ENCODE assay signal across 19 cellular contexts in the genomic region with DNA sequence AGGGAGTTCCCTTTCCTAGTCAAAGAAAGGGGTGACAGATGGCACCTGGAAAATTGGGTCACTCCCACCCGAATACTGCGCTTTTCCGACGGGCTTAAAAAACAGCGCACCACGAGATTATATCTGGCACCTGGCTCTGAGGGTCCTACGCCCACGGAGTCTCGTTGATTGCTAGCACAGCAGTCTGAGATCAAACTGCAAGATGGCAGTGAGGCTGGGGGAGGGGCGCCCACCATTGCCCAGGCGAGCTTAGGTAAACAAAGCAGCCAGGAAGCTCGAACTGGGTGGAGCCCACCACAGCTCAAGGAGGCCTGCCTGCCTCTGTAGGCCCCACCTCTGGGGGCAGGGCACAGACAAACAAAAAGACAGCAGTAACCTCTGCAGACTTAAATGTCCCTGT. TPM values are rescaled to one million over a fixed set of nuclear protein-coding genes. Genes with fewer than 3 reads are reported as not detected.
"Had no signal": no experiment of that assay in that cellular context is flagged by ENCODE, and none has a peak within 500 bp of the region (broad histone marks: within the 10 kb centered on the region; RNA-seq: fewer than 3 reads in every experiment).

No MANE protein-coding gene starts in this region.

RNA-seq across cellular contexts. Expression of a gene that starts 17.9 kb away (rescaled TPM):
- total RNA-seq: activated B cell treated with CpG ODN at 0.5 μM for 24 hours; activated CD4-positive, alpha-beta memory T cell treated with anti-CD3 and anti-CD28 coated beads for 36 hours; activated CD4-positive, alpha-beta T cell treated with anti-CD3 and anti-CD28 coated beads, Interleukin-2, amount 10 ng/mL, durations not matched to agents 24 days and 14 days; activated CD8-positive, alpha-beta memory T cell treated with anti-CD3 and anti-CD28 coated beads for 36 hours; activated CD8-positive, alpha-beta T cell treated with anti-CD3 and anti-CD28 coated beads for 36 hours; activated naive CD4-positive, alpha-beta T cell treated with anti-CD3 and anti-CD28 coated beads for 36 hours; activated naive CD4-positive, alpha-beta T cell treated with anti-CD3 and anti-CD28 coated beads, Interleukin-2, amount 50 U/mL, for 72 hours; activated naive CD8-positive, alpha-beta T cell treated with anti-CD3 and anti-CD28 coated beads for 36 hours; activated T-cell treated with anti-CD3 and anti-CD28 coated beads, Interleukin-2, amount 50 U/mL, for 72 hours; activated T-helper 1 cell treated with anti-CD3 and anti-CD28 coated beads, Interleukin-12 subunit alpha, Interleukin-12 subunit beta, Interleukin-2, Interleukin-4 antibody, amounts not matched to agents 30 ng/mL and 10 ng/mL and 1 ng/mL, durations not matched to agents 14 hours and 24 hours and 36 hours; adrenal gland; aorta; astrocyte; body of pancreas; breast epithelium; cardiac septum; cerebellum had no signal
- polyA plus RNA-seq: adrenal gland, aorta had no signal

RNA-seq across cellular contexts. Expression of a gene that starts 40.8 kb away (rescaled TPM):
- total RNA-seq: activated B cell treated with CpG ODN at 0.5 μM for 24 hours; activated CD4-positive, alpha-beta memory T cell treated with anti-CD3 and anti-CD28 coated beads for 36 hours; activated CD4-positive, alpha-beta T cell treated with anti-CD3 and anti-CD28 coated beads, Interleukin-2, amount 10 ng/mL, durations not matched to agents 24 days and 14 days; activated CD8-positive, alpha-beta memory T cell treated with anti-CD3 and anti-CD28 coated beads for 36 hours; activated CD8-positive, alpha-beta T cell treated with anti-CD3 and anti-CD28 coated beads for 36 hours; activated naive CD4-positive, alpha-beta T cell treated with anti-CD3 and anti-CD28 coated beads for 36 hours; activated naive CD4-positive, alpha-beta T cell treated with anti-CD3 and anti-CD28 coated beads, Interleukin-2, amount 50 U/mL, for 72 hours; activated naive CD8-positive, alpha-beta T cell treated with anti-CD3 and anti-CD28 coated beads for 36 hours; activated T-cell treated with anti-CD3 and anti-CD28 coated beads, Interleukin-2, amount 50 U/mL, for 4 hours; activated T-cell treated with anti-CD3 and anti-CD28 coated beads, Interleukin-2, amount 50 U/mL, for 72 hours; activated T-helper 1 cell treated with anti-CD3 and anti-CD28 coated beads, Interleukin-12 subunit alpha, Interleukin-12 subunit beta, Interleukin-2, Interleukin-4 antibody, amounts not matched to agents 30 ng/mL and 10 ng/mL and 1 ng/mL, durations not matched to agents 14 hours and 24 hours and 36 hours; activated T-helper 17 cell treated with anti-CD3 and anti-CD28 coated beads, Interleukin-2, amount 50 U/mL, for 72 hours; adrenal gland; aorta; astrocyte; body of pancreas; breast epithelium; cardiac septum; cerebellum had no signal
- polyA plus RNA-seq: adrenal gland, aorta had no signal

RNA-seq across cellular contexts. Expression of a gene that starts 46.5 kb away (rescaled TPM):
- total RNA-seq: activated B cell treated with CpG ODN at 0.5 μM for 24 hours; activated CD4-positive, alpha-beta memory T cell treated with anti-CD3 and anti-CD28 coated beads for 36 hours; activated CD4-positive, alpha-beta T cell treated with anti-CD3 and anti-CD28 coated beads, Interleukin-2, amount 10 ng/mL, durations not matched to agents 24 days and 14 days; activated CD8-positive, alpha-beta memory T cell treated with anti-CD3 and anti-CD28 coated beads for 36 hours; activated CD8-positive, alpha-beta T cell treated with anti-CD3 and anti-CD28 coated beads for 36 hours; activated naive CD4-positive, alpha-beta T cell treated with anti-CD3 and anti-CD28 coated beads for 36 hours; activated naive CD4-positive, alpha-beta T cell treated with anti-CD3 and anti-CD28 coated beads, Interleukin-2, amount 50 U/mL, for 72 hours; activated naive CD8-positive, alpha-beta T cell treated with anti-CD3 and anti-CD28 coated beads for 36 hours; activated T-cell treated with anti-CD3 and anti-CD28 coated beads, Interleukin-2, amount 50 U/mL, for 4 hours; activated T-cell treated with anti-CD3 and anti-CD28 coated beads, Interleukin-2, amount 50 U/mL, for 72 hours; activated T-helper 1 cell treated with anti-CD3 and anti-CD28 coated beads, Interleukin-12 subunit alpha, Interleukin-12 subunit beta, Interleukin-2, Interleukin-4 antibody, amounts not matched to agents 30 ng/mL and 10 ng/mL and 1 ng/mL, durations not matched to agents 14 hours and 24 hours and 36 hours; activated T-helper 17 cell treated with anti-CD3 and anti-CD28 coated beads, Interleukin-2, amount 50 U/mL, for 72 hours; adrenal gland; aorta; astrocyte; body of pancreas; breast epithelium; cardiac septum; cerebellum had no signal
- polyA plus RNA-seq: adrenal gland, aorta had no signal
